ENCODE assay signal across 1 cellular context in genomic region chr10:13834581-13835286, GRCh38.
TF ChIP-seq lines count a peak whose summit lies in the region.

No MANE protein-coding gene starts in this region.

TF ChIP-seq in WTC11, 78 proteins besides CTCF, POLR2A, EP300 and RAD21 (continued from another document):
- no peak for TF ChIP-seq ZBTB43 (CRISPR knock-in tag; IDR thresholded peaks at IDR 0.05)
